In genomic region chr17:35312790-35313711, GRCh38 we compare ENCODE assay signal across 8 cellular contexts.
DNase-seq lines count a peak whose midpoint lies in the region; ATAC-seq and TF ChIP-seq lines count a peak whose summit lies in the region.

No MANE protein-coding gene starts in this region.

- H3K4me1 Mint-ChIP-seq in dendritic cell treated with granulocyte-macrophage colony-stimulating factor and Interleukin-4, amounts not matched to agents 40 ng/mL and 50 ng/mL, for 4 days (ENCODE audit: low read depth) = peaks cover 37% of the 10 kb centered on the region

- H3K27ac ChIP-seq in left lung = peak overlapping the region in 1 of 2 donors; percentile 65

- H3K4me3 Mint-ChIP-seq in dendritic cell treated with granulocyte-macrophage colony-stimulating factor and Interleukin-4, amounts not matched to agents 40 ng/mL and 50 ng/mL, for 4 days = peak overlapping the region; percentile 74

- no peaks in the 10 kb centered on the region for H3K36me3 Mint-ChIP-seq in dendritic cell treated with granulocyte-macrophage colony-stimulating factor and Interleukin-4, amounts not matched to agents 40 ng/mL and 50 ng/mL, for 4 days (ENCODE audit: low read depth)

- ATAC-seq in HG02798 (IDR thresholded peaks at IDR 0.05; ENCODE audit: poor library complexity, unreplicated experiment) (peak; percentile 80), left lung (peak; percentile 95)

- H3K27me3 ChIP-seq in left lung = peaks cover 0 to 12% of the 10 kb centered on the region in 2 donors

- peaks cover 12% of the 10 kb centered on the region for H3K9me3 Mint-ChIP-seq in dendritic cell treated with granulocyte-macrophage colony-stimulating factor and Interleukin-4, amounts not matched to agents 40 ng/mL and 50 ng/mL, for 4 days

- H3K27ac Mint-ChIP-seq in dendritic cell treated with granulocyte-macrophage colony-stimulating factor and Interleukin-4, amounts not matched to agents 40 ng/mL and 50 ng/mL, for 4 days = peak overlapping the region; percentile 68

- H3K27me3 Mint-ChIP-seq in dendritic cell treated with granulocyte-macrophage colony-stimulating factor and Interleukin-4, amounts not matched to agents 40 ng/mL and 50 ng/mL, for 4 days = peaks cover 20% of the 10 kb centered on the region

- peak; percentile 67 for DNase-seq in GM03348 (ENCODE audit: low spot score)
- peak; percentile 30 for DNase-seq in NCI-H2196 (lab: John Stamatoyannopoulos, UW; ENCODE audit: unreplicated experiment)
- DNase-seq in activated CD4-positive, alpha-beta T cell treated with anti-CD3 and anti-CD28 coated beads for 24 hours (ENCODE audit: low read depth in 2 of 2) = peak; percentile 35 to 38
- peak; percentile 51 to 68 for DNase-seq in left lung
- peak; percentile 33 to 41 for DNase-seq in stimulated activated CD4-positive, alpha-beta T cell treated with anti-CD3 and anti-CD28 coated beads, Interleukin-2, amount 100 ng/mL, for 48 hours
- no peak for DNase-seq in cortex of kidney (lab: John Stamatoyannopoulos, UW)

- no peaks in the 10 kb centered on the region for H3K36me3 ChIP-seq in left lung

- TF ChIP-seq CTCF in left lung (IDR thresholded peaks at IDR 0.05) = peak; percentile 56 to 84

- peak overlapping the region; percentile 6 to 41 for H3K4me3 ChIP-seq in left lung

- peaks cover 0 to 6% of the 10 kb centered on the region in 2 donors for H3K9me3 ChIP-seq in left lung

- intact Hi-C loops in dendritic cell treated with granulocyte-macrophage colony-stimulating factor and Interleukin-4, amounts not matched to agents 40 ng/mL and 50 ng/mL, for 4 days (cut with micrococcal nuclease) = loop anchor here (1.0 to 10.0 kb wide), 4 partner anchors 92 to 432 kb away; no protein-coding TSS in a partner anchor
- intact Hi-C loops in left lung (cut with DNase I) = loop anchor here in 1 of 2 donors (5.0 kb wide), 1 partner anchor 219 kb away; no protein-coding TSS in a partner anchor

- peaks cover 5 to 30% of the 10 kb centered on the region in 2 donors for H3K4me1 ChIP-seq in left lung
